In genomic region chr6:151451950-151452749, GRCh38 we compare ENCODE assay signal across 8 cellular contexts. TPM values are rescaled to one million over a fixed set of nuclear protein-coding genes. Genes with fewer than 3 reads are reported as not detected.
DNase-seq lines count a peak whose midpoint lies in the region; ATAC-seq and TF ChIP-seq lines count a peak whose summit lies in the region.

TSS of gene RMND1 (minus strand) at chr6:151452126. CDS start at chr6:151445811, 6,315 bp downstream.

- H3K27ac Mint-ChIP-seq in activated T-cell treated with anti-CD3 and anti-CD28 coated beads, Interleukin-2, amount 50 U/mL, for 24 hours: peak within 1 kb of the TSS; percentile 91

- peak; percentile 99 for DNase-seq in DMS153 treated with DMSO at 0.1 percent for 48 hours (lab: John Stamatoyannopoulos, UW; ENCODE audit: unreplicated experiment)
- peak; percentile 100 for DNase-seq in KBM-7
- peak; percentile 98 for DNase-seq in activated T-cell treated with anti-CD3 and anti-CD28 coated beads, Interleukin-2, amount 50 U/mL, for 24 hours
- DNase-seq in epithelial cell of proximal tubule (ENCODE audit: low read depth): peak; percentile 94
- peak; percentile 100 for DNase-seq in mucosa of gallbladder (ENCODE audit: low spot score)
- peak; percentile 97 to 99 for DNase-seq in stimulated activated CD8-positive, alpha-beta memory T cell treated with anti-CD3 and anti-CD28 coated beads, Interleukin-4, amount 100 ng/mL, for 4 hours (ENCODE audit: low read depth in 2 of 2, low spot score in 1 of 2)

- no peaks in the 10 kb centered on the region for H3K27me3 Mint-ChIP-seq in activated T-cell treated with anti-CD3 and anti-CD28 coated beads, Interleukin-2, amount 50 U/mL, for 24 hours

- in situ Hi-C loops in KBM-7 (cut with MboI; ENCODE audit: low pct_unique_long_range_greater_than_20kb, low sequenced_read_pairs): no loop called here

- peaks cover 38% of the 10 kb centered on the region for H3K4me1 Mint-ChIP-seq in activated T-cell treated with anti-CD3 and anti-CD28 coated beads, Interleukin-2, amount 50 U/mL, for 24 hours (ENCODE audit: low read depth)

- H3K9me3 Mint-ChIP-seq in activated T-cell treated with anti-CD3 and anti-CD28 coated beads, Interleukin-2, amount 50 U/mL, for 24 hours: no peaks in the 10 kb centered on the region

- peak; percentile 98 for ATAC-seq in GM21717 (IDR thresholded peaks at IDR 0.05; ENCODE audit: unreplicated experiment)

- peak within 1 kb of the TSS; percentile 91 for H3K4me3 Mint-ChIP-seq in activated T-cell treated with anti-CD3 and anti-CD28 coated beads, Interleukin-2, amount 50 U/mL, for 24 hours

- peak within 1 kb of the TSS; percentile 95 for H3K4me3 ChIP-seq in epithelial cell of proximal tubule (ENCODE audit: low read depth, low read length)

- H3K36me3 Mint-ChIP-seq in activated T-cell treated with anti-CD3 and anti-CD28 coated beads, Interleukin-2, amount 50 U/mL, for 24 hours (ENCODE audit: low read depth): peaks cover 34% of the 10 kb centered on the region

- no peak for TF ChIP-seq CTCF in epithelial cell of proximal tubule (conservative IDR thresholded peaks at IDR 0.05; ENCODE audit: low read depth, low read length)

TF ChIP-seq in PFSK-1, 5 proteins besides CTCF, POLR2A, EP300 and RAD21:
- TF ChIP-seq SIN3A (IDR thresholded peaks at IDR 0.05; ENCODE audit: borderline replicate concordance, insufficient read depth, low read length) (peak; percentile 96), FOXP2 (optimal IDR thresholded peaks at IDR 0.05; ENCODE audit: borderline replicate concordance, extremely low read depth, extremely low read length, insufficient read depth) (peak; percentile 90), POLR2AphosphoS5 (IDR thresholded peaks at IDR 0.05; ENCODE audit: low read depth, low read length) (peak; percentile 87), REST (IDR thresholded peaks at IDR 0.05; ENCODE audit: insufficient read depth in 1 of 2, low read depth in 2 of 2, low read length in 2 of 2) (peak; percentile 28 to 53; a peak in 2 of 4 replicates), TAF1 (IDR thresholded peaks at IDR 0.05; ENCODE audit: borderline replicate concordance, insufficient read depth, low read length) (peak; percentile 89; the same call in 1 of the 2 replicates)

RNA-seq across cellular contexts. Expression of gene RMND1, which starts in this region (rescaled TPM):
- 22.8 TPM for polyA plus RNA-seq in PFSK-1 (2012; ENCODE audit: insufficient read length, low read depth)
- 24.7 and 33.6 TPM in 2 replicates for total RNA-seq in epithelial cell of proximal tubule
- total RNA-seq in mucosa of gallbladder: 16.0 TPM

Comparison
In these comparisons a context has a peak if more than half of its experiments do, and no peak if none do; other contexts are left out.
1. Peak in every context shown above with its lines: DNase-seq, ATAC-seq and H3K4me3 ChIP-seq.